ENCODE assay signal across 8 cellular contexts in genomic region chr5:36414869-36415282, GRCh38.
DNase-seq lines count a peak whose midpoint lies in the region; ATAC-seq and TF ChIP-seq lines count a peak whose summit lies in the region.

No MANE protein-coding gene starts in this region.

- WGBS in right lobe of liver (ENCODE audit: insufficient coverage, low coverage, low lambda C conversion rate, missing lambda C conversion rate), result 29% methylated on average over 3 of the region's 3 CpGs

- intact Hi-C loops in right lobe of liver (cut with DNase I), result loop anchor here (5.0 to 10.0 kb wide), 3 partner anchors 92 to 280 kb away; no protein-coding TSS in a partner anchor

- H3K4me1 ChIP-seq in right lobe of liver, result peaks cover 0 to 22% (median 8%) of the 10 kb centered on the region in 4 donors

- peaks cover 0 to 15% (median 6%) of the 10 kb centered on the region in 5 experiments for H3K9me3 Mint-ChIP-seq in brain

- H3K27me3 ChIP-seq in right lobe of liver, result no peaks in the 10 kb centered on the region

- H3K36me3 ChIP-seq in right lobe of liver, result no peaks in the 10 kb centered on the region

- H3K27me3 Mint-ChIP-seq in brain, result no peaks in the 10 kb centered on the region

- TF ChIP-seq POLR2A in right lobe of liver (IDR thresholded peaks at IDR 0.05), result no peak

- no peak overlapping the region for H3K4me3 Mint-ChIP-seq in brain

- ATAC-seq in right lobe of liver (peak; percentile 42 to 64 (median 55)), GM21723 (IDR thresholded peaks at IDR 0.05; ENCODE audit: unreplicated experiment) (no peak), GM18511 (IDR thresholded peaks at IDR 0.05; ENCODE audit: unreplicated experiment) (no peak), GM21381 (IDR thresholded peaks at IDR 0.05; ENCODE audit: unreplicated experiment) (no peak)

- H3K4me3 ChIP-seq in right lobe of liver, result no peak overlapping the region

- TF ChIP-seq CTCF in brain (conservative IDR thresholded peaks at IDR 0.05) (peak; percentile 84 to 85), right lobe of liver (IDR thresholded peaks at IDR 0.05) (peak; percentile 41 to 55 (median 48))

- peaks cover 6% of the 10 kb centered on the region for H3K4me1 Mint-ChIP-seq in brain

- H3K27ac Mint-ChIP-seq in brain, result peak overlapping the region in 2 of 5 experiments; percentile 20 to 43

- H3K9me3 ChIP-seq in right lobe of liver, result no peaks in the 10 kb centered on the region

- no peaks in the 10 kb centered on the region for H3K36me3 Mint-ChIP-seq in brain

- no peak overlapping the region for H3K27ac ChIP-seq in right lobe of liver

- DNase-seq in GDM1 (lab: John Stamatoyannopoulos, UW), result peak; percentile 25
- DNase-seq in NCI-H1694 treated with DMSO at 0.1 percent for 48 hours (lab: John Stamatoyannopoulos, UW), result peak; percentile 36
- no peak for DNase-seq in right lobe of liver
- DNase-seq in stimulated activated CD4-positive, alpha-beta T cell treated with anti-CD3 and anti-CD28 coated beads, Interleukin-2, amount 100 ng/mL, for 48 hours, result no peak

Comparison
In these comparisons a context has a peak if more than half of its experiments do, and no peak if none do; other contexts are left out.
1. DNase-seq: peak in GDM1 (single experiment) and NCI-H1694 treated with DMSO at 0.1 percent for 48 hours (single experiment); none in right lobe of liver (0 of 3) and stimulated activated CD4-positive, alpha-beta T cell treated with anti-CD3 and anti-CD28 coated beads, Interleukin-2, amount 100 ng/mL, for 48 hours (0 of 2).
2. ATAC-seq: peak in right lobe of liver (4 of 4); none in GM21723 (single experiment), GM18511 (single experiment) and GM21381 (single experiment).